ENCODE assay signal across 6 cellular contexts in the genomic region with DNA sequence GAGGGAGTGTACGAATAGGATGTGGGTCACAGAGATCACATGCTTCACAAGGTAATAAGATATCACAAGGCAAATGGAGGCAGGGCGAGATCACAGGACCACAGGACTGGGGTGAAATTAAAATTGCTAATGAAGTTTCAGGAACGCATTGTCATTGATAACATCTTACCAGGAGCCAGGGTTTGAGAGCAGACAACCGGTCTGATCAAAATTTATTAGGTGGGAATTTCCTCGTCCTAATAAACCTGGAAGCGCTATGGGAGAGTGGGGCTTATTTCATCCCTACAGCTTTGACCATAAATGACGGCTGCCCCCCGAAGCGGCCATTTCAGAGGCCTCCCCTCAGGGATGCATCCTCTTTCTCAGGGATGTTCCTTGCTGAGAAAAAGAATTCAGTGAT. TPM values are rescaled to one million over a fixed set of nuclear protein-coding genes. Genes with fewer than 3 reads are reported as not detected.
"Had no signal": no experiment of that assay in that cellular context is flagged by ENCODE, and none has a peak within 500 bp of the region (broad histone marks: within the 10 kb centered on the region; RNA-seq: fewer than 3 reads in every experiment).

No MANE protein-coding gene starts in this region.

RNA-seq across cellular contexts. Expression of gene ITGAM, which starts 14.2 kb away (rescaled TPM):
- total RNA-seq: NCI-H460 had no signal
- polyA plus RNA-seq: IMR-90 had no signal

RNA-seq across cellular contexts. Expression of gene PYDC1, which starts 28.6 kb away (rescaled TPM):
- total RNA-seq: HepG2, HT1080, IMR-90, NCI-H460, Right ventricle myocardium superior, SJSA1 had no signal
- polyA plus RNA-seq: HepG2, IMR-90 had no signal

RNA-seq across cellular contexts. Expression of gene TRIM72, which starts 31.6 kb away (rescaled TPM):
- total RNA-seq: HepG2, IMR-90, SJSA1 had no signal
- polyA plus RNA-seq: HepG2, IMR-90 had no signal

RNA-seq across cellular contexts. Expression of gene PYCARD, which starts 43.0 kb away (rescaled TPM):
- total RNA-seq: NCI-H460 had no signal
